17 cellular contexts compared by ENCODE assay signal in genomic region chr9:87810691-87811178, GRCh38.
"Had no signal": no experiment of that assay in that cellular context is flagged by ENCODE, and none has a peak within 500 bp of the region (broad histone marks: within the 10 kb centered on the region; RNA-seq: fewer than 3 reads in every experiment).

No MANE protein-coding gene starts in this region.

- H3K4me3 ChIP-seq: colonic mucosa, heart right ventricle, ovary, right atrium auricular region, testis, tibial nerve, upper lobe of right lung, vagina had no signal

- H3K27me3 ChIP-seq: colonic mucosa, ovary, right atrium auricular region, testis, tibial nerve, upper lobe of right lung, vagina had no signal

- H3K36me3 ChIP-seq: colonic mucosa, heart right ventricle, ovary, right atrium auricular region, tibial nerve, upper lobe of right lung, vagina had no signal

- H3K4me1 ChIP-seq: colonic mucosa, right atrium auricular region, testis, upper lobe of right lung, vagina had no signal

- DNase-seq: colonic mucosa; effector CD4-positive, alpha-beta T cell; heart right ventricle; hypothalamus; kidney glomerular epithelial cell; mammary epithelial cell; naive thymus-derived CD4-positive, alpha-beta T cell; ovary; stimulated activated CD4-positive, alpha-beta T cell treated with anti-CD3 and anti-CD28 coated beads, Interleukin-4, amount 100 ng/mL, for 1 hour; stimulated activated CD8-positive, alpha-beta memory T cell treated with anti-CD3 and anti-CD28 coated beads, Interleukin-4, amount 100 ng/mL, for 48 hours; testis; upper lobe of right lung had no signal

- H3K27ac Mint-ChIP-seq: stimulated activated effector memory CD8-positive, alpha-beta T cell treated with anti-CD3 and anti-CD28 coated beads, Interleukin-12 subunit alpha, Interleukin-12 subunit beta, amount 100 ng/mL, for 72 hours; stimulated activated naive CD8-positive, alpha-beta T cell treated with anti-CD3 and anti-CD28 coated beads, Interleukin-15, Interleukin-2, amounts not matched to agents 100 ng/mL and 50 ng/mL, for 24 hours had no signal

- H3K9me3 ChIP-seq: colonic mucosa, ovary, testis, upper lobe of right lung, vagina had no signal

- H3K36me3 Mint-ChIP-seq: naive thymus-derived CD4-positive, alpha-beta T cell had no signal

- H3K27ac ChIP-seq: colonic mucosa, heart right ventricle, ovary, right atrium auricular region, testis, tibial nerve, upper lobe of right lung, vagina had no signal

- H3K4me3 Mint-ChIP-seq: naive thymus-derived CD4-positive, alpha-beta T cell; stimulated activated effector memory CD8-positive, alpha-beta T cell treated with anti-CD3 and anti-CD28 coated beads, Interleukin-12 subunit alpha, Interleukin-12 subunit beta, amount 100 ng/mL, for 72 hours; stimulated activated naive CD8-positive, alpha-beta T cell treated with anti-CD3 and anti-CD28 coated beads, Interleukin-15, Interleukin-2, amounts not matched to agents 100 ng/mL and 50 ng/mL, for 24 hours had no signal
